In the genomic region with DNA sequence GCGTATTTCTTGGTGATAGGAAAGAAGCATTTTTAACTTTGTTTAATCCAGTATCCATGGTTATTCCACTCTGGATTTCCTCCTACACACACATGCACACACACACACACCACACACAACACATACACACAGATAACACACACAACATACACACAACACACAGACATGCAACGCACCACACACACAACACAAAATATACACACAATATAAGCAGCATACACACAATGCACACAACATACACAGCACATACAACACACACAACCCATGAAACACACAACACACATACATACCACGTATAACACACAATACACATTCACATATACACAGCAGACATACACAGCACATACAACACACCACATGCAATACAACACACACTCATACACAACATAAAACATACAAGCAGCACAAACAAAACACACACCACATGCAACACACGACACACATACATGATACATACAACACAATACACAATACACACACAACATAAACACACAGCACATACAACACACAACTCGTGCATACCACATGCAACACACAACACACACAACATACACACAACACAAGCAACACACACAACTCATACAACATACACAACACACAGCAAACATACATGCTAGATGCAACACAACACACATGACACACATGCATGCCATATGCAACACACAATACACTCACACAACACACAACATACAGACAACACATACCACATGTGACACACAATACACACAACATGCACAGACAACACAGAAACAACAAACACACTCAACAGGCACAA, we compare ENCODE assay signal across 18 cellular contexts. TPM values are rescaled to one million over a fixed set of nuclear protein-coding genes. Genes with fewer than 3 reads are reported as not detected.
DNase-seq lines count a peak whose midpoint lies in the region; ATAC-seq, FAIRE-seq and TF ChIP-seq lines count a peak whose summit lies in the region.
"Had no signal": no experiment of that assay in that cellular context is flagged by ENCODE, and none has a peak within 500 bp of the region (broad histone marks: within the 10 kb centered on the region; RNA-seq: fewer than 3 reads in every experiment).

No MANE protein-coding gene starts in this region.

- no peak for TF ChIP-seq RAD21 in H1 (IDR thresholded peaks at IDR 0.05 in 1 of 2, conservative IDR thresholded peaks at IDR 0.05 in 1 of 2; ENCODE audit: low read depth in 2 of 2, low read length in 2 of 2)

- H3K27ac ChIP-seq in H1 (ENCODE audit: low read depth, low read length) (no peak overlapping the region), OCI-LY7 (ENCODE audit: low read depth, low read length, poor library complexity, severe bottlenecking) (no peak overlapping the region)
- H3K27ac ChIP-seq: A549 had no signal

- no peak for TF ChIP-seq EP300 in H1 (IDR thresholded peaks at IDR 0.05; ENCODE audit: borderline replicate concordance in 1 of 2, low read depth in 2 of 2, low read length in 2 of 2)

- no peak for ATAC-seq in GM21528 (IDR thresholded peaks at IDR 0.05; ENCODE audit: low FRiP score, unreplicated experiment)
- ATAC-seq: A549, HCT116 had no signal

- H4K20me1 ChIP-seq in H1 (replicated peaks in 1 of 2; ENCODE audit: control insufficient read depth in 1 of 2, insufficient read depth in 2 of 2, low read length in 2 of 2): no peaks in the 10 kb centered on the region
- no peaks in the 10 kb centered on the region for H4K20me1 ChIP-seq in OCI-LY7 (ENCODE audit: insufficient read depth, low read length)

- H3K9me3 ChIP-seq in H1 (ENCODE audit: insufficient read depth in 2 of 2, low read depth in 1 of 2, low read length in 1 of 2) (no peaks in the 10 kb centered on the region), OCI-LY7 (ENCODE audit: low read length) (no peaks in the 10 kb centered on the region)
- H3K9me3 ChIP-seq: A549 had no signal

- peaks cover 0 to 4% (median 0%) of the 10 kb centered on the region in 4 experiments; a peak in 2 of 7 replicates for H3K4me1 ChIP-seq in H1 (replicated peaks in 1 of 4; ENCODE audit: control insufficient read depth in 3 of 4, insufficient read depth in 4 of 4, low read length in 3 of 4)
- H3K4me1 ChIP-seq in OCI-LY7 (ENCODE audit: insufficient read depth, low read length, poor library complexity, severe bottlenecking): no peaks in the 10 kb centered on the region

- no peaks in the 10 kb centered on the region; a peak in 1 of 7 replicates for H3K27me3 ChIP-seq in H1 (replicated peaks in 1 of 4; ENCODE audit: control insufficient read depth in 3 of 4, extremely low read depth in 1 of 4, insufficient read depth in 3 of 4, low read length in 3 of 4)

- no TSS peak for BruUV-seq in OCI-LY7 (replicated peaks; lab: Mats Ljungman, UMichigan)

- H3K56ac ChIP-seq in H1 (replicated peaks; ENCODE audit: insufficient read length, low read depth, low read length): peak overlapping the region; percentile 98

- TF ChIP-seq POLR2A in GM12892 (IDR thresholded peaks at IDR 0.05; ENCODE audit: low read depth, low read length): no peak
- TF ChIP-seq POLR2A in H1 (IDR thresholded peaks at IDR 0.05; ENCODE audit: control extremely low read depth in 1 of 2, low read depth in 2 of 2, low read length in 2 of 2): no peak

- FAIRE-seq in GM12892 (lab: Jason Lieb, UNC) (peak; percentile 50), HTR-8/SVneo (lab: Jason Lieb, UNC) (peak; percentile 97), H1 (lab: Jason Lieb, UNC) (peak; percentile 52), urothelium cell line (lab: Jason Lieb, UNC) (peak; percentile 99)
- FAIRE-seq: A549, H54 had no signal

- H3K9me2 ChIP-seq in OCI-LY7 (ENCODE audit: insufficient read depth, low read length): no peaks in the 10 kb centered on the region

- intact Hi-C loops in OCI-LY7 (cut with micrococcal nuclease; ENCODE audit: unreplicated experiment): no loop called here

- no peak overlapping the region for H3K14ac ChIP-seq in H1 (ENCODE audit: insufficient read length)

- H3K23ac ChIP-seq in H1 (ENCODE audit: insufficient read length): no peak overlapping the region

- 94% methylated on average over 5 of the region's 5 CpGs; no CpG with 5 or more reads in 1 of the 2 experiments for WGBS in H1 (ENCODE audit: extremely low coverage in 1 of 2, insufficient coverage in 1 of 2, insufficient read length in 1 of 2, insufficient replicate concordance in 2 of 2, low coverage in 1 of 2, low lambda C conversion rate in 2 of 2, missing lambda C conversion rate in 1 of 2), 2 experiments

- H3K36me3 ChIP-seq in H1 (ENCODE audit: control insufficient read depth in 2 of 4, insufficient read depth in 4 of 4, low read length in 3 of 4): no peaks in the 10 kb centered on the region; a peak in 1 of 8 replicates
- no peaks in the 10 kb centered on the region for H3K36me3 ChIP-seq in OCI-LY7 (ENCODE audit: insufficient read depth, low read length)

- H3K79me1 ChIP-seq in H1 (ENCODE audit: low read depth, low read length): no peaks in the 10 kb centered on the region

- peak overlapping the region; percentile 98 for H2BK15ac ChIP-seq in H1 (ENCODE audit: low read length)

- DNase-seq in GM12892 (ENCODE audit: insufficient read length): no peak
- DNase-seq in HTR-8/SVneo (ENCODE audit: insufficient read length, low spot score): no peak
- DNase-seq in H1 (ENCODE audit: low read depth in 1 of 2, low spot score in 2 of 2): no peak
- no peak for DNase-seq in urothelium cell line (ENCODE audit: low spot score)
- DNase-seq in OCI-LY7 (ENCODE audit: low spot score): no peak
- no peak for DNase-seq in Ammon's horn (ENCODE audit: low spot score)
- DNase-seq: C1 segment of cervical spinal cord; Calu3; CD4-positive, alpha-beta T cell; DMS 273 treated with DMSO at 0.1 percent for 48 hours; Karpas-422 had no signal

- no peaks in the 10 kb centered on the region; a peak in 1 of 4 replicates for H3K79me2 ChIP-seq in H1 (ENCODE audit: control insufficient read depth in 1 of 2, insufficient read depth in 2 of 2, low read length in 2 of 2)
- H3K79me2 ChIP-seq in OCI-LY7 (ENCODE audit: insufficient read depth, low read depth, low read length): no peaks in the 10 kb centered on the region

- H2AK5ac ChIP-seq in H1 (ENCODE audit: low read depth, low read length): peak overlapping the region; percentile 98

- no peak overlapping the region for H4K5ac ChIP-seq in H1 (ENCODE audit: insufficient read length, low read depth, low read length)

- H2BK12ac ChIP-seq in H1 (ENCODE audit: low read depth, low read length): peak overlapping the region; percentile 85

- H2BK20ac ChIP-seq in H1 (ENCODE audit: low read length): peak overlapping the region; percentile 1; the same call in 1 of the 2 replicates

- peak overlapping the region; percentile 29 for H3K4ac ChIP-seq in H1 (replicated peaks; ENCODE audit: insufficient read length, low read depth, low read length)

- H2BK5ac ChIP-seq in H1 (ENCODE audit: low read depth, low read length): peak overlapping the region; percentile 75; the same call in 1 of the 2 replicates

- peaks cover 8% of the 10 kb centered on the region for H3K23me2 ChIP-seq in H1 (ENCODE audit: low read depth, low read length)

- CTCF ChIA-PET in H1 (lab: Charles Lee; ENCODE audit: partially characterized antibody) (interaction anchor here (1.5 kb wide), 1 partner anchor 47 kb away, joined by 3 read pairs; no protein-coding TSS in a partner anchor), OCI-LY7 (lab: Charles Lee; ENCODE audit: unreplicated experiment) (no interaction called here)

- no peak for TF ChIP-seq CTCF in H1 (IDR thresholded peaks at IDR 0.05; ENCODE audit: control extremely low read depth in 1 of 3, insufficient read depth in 1 of 3, low read depth in 1 of 3, low read length in 3 of 3)
- no peak for TF ChIP-seq CTCF in OCI-LY7 (conservative IDR thresholded peaks at IDR 0.05; ENCODE audit: low read length)

- H4K8ac ChIP-seq in H1 (ENCODE audit: extremely low read depth, insufficient read depth, low read length): no peak overlapping the region

- 0 out of 2 replicates have a peak overlapping the region, but pooled peaks have one; percentile 24 for H3K18ac ChIP-seq in H1 (ENCODE audit: extremely low read depth, low read length)

- H2AFZ ChIP-seq in H1 (ENCODE audit: low read length) (no peak overlapping the region), OCI-LY7 (ENCODE audit: low read length) (no peak overlapping the region)

- H4K91ac ChIP-seq in H1 (replicated peaks; ENCODE audit: insufficient read length, low read length): no peak overlapping the region

- no peak overlapping the region for H2BK120ac ChIP-seq in H1 (replicated peaks; ENCODE audit: low read depth, low read length)

- no peak overlapping the region for H3K4me2 ChIP-seq in H1 (ENCODE audit: insufficient read depth in 1 of 2, low read depth in 2 of 2, low read length in 2 of 2)
- no peak overlapping the region for H3K4me2 ChIP-seq in OCI-LY7 (ENCODE audit: low read length)
- H3K4me2 ChIP-seq: A549 had no signal

- H3K4me3 ChIP-seq in H1 (ENCODE audit: extremely low read depth in 1 of 4, insufficient read depth in 2 of 4, low read depth in 3 of 4, low read length in 4 of 4) (no peak overlapping the region), OCI-LY7 (ENCODE audit: low read depth, low read length, poor library complexity, severe bottlenecking) (no peak overlapping the region)
- H3K4me3 ChIP-seq: A549 had no signal

- H3K9ac ChIP-seq in H1 (replicated peaks in 1 of 4; ENCODE audit: extremely low read depth in 1 of 4, low read depth in 3 of 4, low read length in 3 of 4): peak overlapping the region in 1 of 4 experiments; percentile 48; a peak in 1 of 7 replicates

- POLR2A ChIA-PET in H1 (lab: Charles Lee; ENCODE audit: partially characterized antibody) (no interaction called here), OCI-LY7 (lab: Charles Lee) (no interaction called here)

RNA-seq across cellular contexts. Expression of a gene that starts 13.0 kb away (rescaled TPM):
- not detected for polyA plus RNA-seq in GM12892 (2012; ENCODE audit: missing spikeins)
- total RNA-seq in H1 (2021; fragmentation: NEBNext Ultra II Directional; extraction: Animal tissue kit (Norgen Biotek cat#: 25700)): not detected in 2 replicates
- polyA plus RNA-seq in H1 (2011; rRNA removed): not detected in 2 replicates
- not detected for polyA plus RNA-seq in H1 (2011; cell fraction: cytosol; rRNA removed)
- polyA plus RNA-seq in H1 (2011; cell fraction: nucleus; rRNA removed): not detected
- 0.31 to 0.41 TPM (median 0.38 TPM) in 4 replicates for polyA plus RNA-seq in H1 (2012, experiment 1 of 2)
- polyA plus RNA-seq in H1 (2012, experiment 2 of 2): not detected
- not detected for polyA plus RNA-seq in H1 (2013, experiment 1 of 2)
- polyA plus RNA-seq in H1 (2013, experiment 2 of 2): not detected
- polyA minus RNA-seq in H1 (2011; rRNA and poly(A)+ RNA removed): not detected in 2 replicates
- polyA minus RNA-seq in H1 (2011; cell fraction: cytosol; rRNA and poly(A)+ RNA removed): not detected
- polyA minus RNA-seq in H1 (2011; cell fraction: nucleus; rRNA and poly(A)+ RNA removed): not detected
- total RNA-seq in OCI-LY7 (2014; rRNA removed; shearing (Covaris generic)): not detected in 2 replicates
- not detected in 2 replicates for total RNA-seq in OCI-LY7 (2022)
- total RNA-seq: Calu3; CD4-positive, alpha-beta T cell; Daoy; HT-29 had no signal
- polyA plus RNA-seq: A549, AG04450 had no signal

RNA-seq across cellular contexts. Expression of a gene that starts 46.7 kb away (rescaled TPM):
- polyA plus RNA-seq in GM12892 (2012; ENCODE audit: missing spikeins): not detected
- total RNA-seq in H1 (2021; fragmentation: NEBNext Ultra II Directional; extraction: Animal tissue kit (Norgen Biotek cat#: 25700)): not detected in 2 replicates
- polyA plus RNA-seq in H1 (2011; rRNA removed): 0.31 and 0.39 TPM in 2 replicates
- 0.67 TPM for polyA plus RNA-seq in H1 (2011; cell fraction: cytosol; rRNA removed)
- polyA plus RNA-seq in H1 (2011; cell fraction: nucleus; rRNA removed): 0.47 TPM
- polyA plus RNA-seq in H1 (2012, experiment 1 of 2): 0.16 to 0.58 TPM (median 0.23 TPM) in 4 replicates
- 0.20 TPM for polyA plus RNA-seq in H1 (2012, experiment 2 of 2)
- 0.12 TPM for polyA plus RNA-seq in H1 (2013, experiment 1 of 2)
- 0.07 TPM for polyA plus RNA-seq in H1 (2013, experiment 2 of 2)
- not detected in 2 replicates for polyA minus RNA-seq in H1 (2011; rRNA and poly(A)+ RNA removed)
- polyA minus RNA-seq in H1 (2011; cell fraction: cytosol; rRNA and poly(A)+ RNA removed): not detected
- not detected for polyA minus RNA-seq in H1 (2011; cell fraction: nucleus; rRNA and poly(A)+ RNA removed)
- total RNA-seq in OCI-LY7 (2014; rRNA removed; shearing (Covaris generic)): not detected in 2 replicates
- not detected in 2 replicates for total RNA-seq in OCI-LY7 (2022)
- total RNA-seq: Calu3; CD4-positive, alpha-beta T cell; Daoy had no signal
- polyA plus RNA-seq: A549, AG04450 had no signal
